9 cellular contexts compared by ENCODE assay signal in the genomic region with DNA sequence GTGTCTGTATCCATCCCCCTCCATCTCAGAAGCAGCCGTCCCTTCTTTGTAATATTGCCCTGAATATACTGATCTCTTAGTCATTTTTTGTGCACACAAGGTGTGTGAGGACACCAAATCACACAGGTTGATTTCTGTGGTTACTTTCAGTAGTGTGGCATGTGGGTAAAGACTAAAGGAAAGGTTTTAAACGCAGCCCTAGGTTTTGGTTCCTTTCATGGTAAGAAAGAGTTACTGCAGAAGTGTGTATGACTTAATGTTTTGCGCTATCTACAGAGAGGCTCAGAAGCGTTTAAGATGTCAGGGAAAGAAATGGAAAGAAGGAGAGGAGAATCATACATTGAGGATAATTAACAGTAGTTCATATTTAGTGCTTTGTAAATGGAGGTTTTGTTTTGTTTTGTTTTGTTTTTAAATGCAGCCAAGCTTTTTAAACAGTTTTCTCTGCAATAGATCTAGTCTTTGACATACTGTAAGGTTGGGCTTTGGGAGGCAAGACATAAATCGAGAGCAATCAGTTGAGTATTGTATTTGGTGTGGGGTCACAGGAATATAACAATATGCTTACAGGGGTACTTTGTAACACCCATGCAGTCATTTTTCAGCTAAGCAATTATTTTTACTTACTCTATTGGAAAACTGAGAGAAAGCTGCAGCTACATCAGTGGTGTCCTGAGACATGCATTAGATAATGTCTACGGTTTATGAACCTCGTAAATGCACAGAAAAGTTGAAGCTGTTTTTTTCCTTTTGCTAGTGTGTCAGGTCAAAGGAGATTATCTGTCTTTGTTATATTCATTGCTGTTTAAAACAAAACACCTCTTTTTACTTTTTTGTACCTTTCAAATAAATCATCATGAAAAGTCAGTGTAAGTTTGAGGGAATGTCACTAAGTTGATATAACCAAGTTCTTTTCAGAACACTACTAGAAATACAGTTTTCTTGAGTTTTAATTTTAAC. TPM values are rescaled to one million over a fixed set of nuclear protein-coding genes. Genes with fewer than 3 reads are reported as not detected.
DNase-seq lines count a peak whose midpoint lies in the region; ATAC-seq and TF ChIP-seq lines count a peak whose summit lies in the region.
"Had no signal": no experiment of that assay in that cellular context is flagged by ENCODE, and none has a peak within 500 bp of the region (broad histone marks: within the 10 kb centered on the region; RNA-seq: fewer than 3 reads in every experiment).

No MANE protein-coding gene starts in this region.

- intact Hi-C loops in psoas muscle (cut with DNase I) = loop anchor here in 1 of 2 donors (10.0 kb wide), 1 partner anchor 211 kb away; no protein-coding TSS in a partner anchor

- ATAC-seq in effector memory CD8-positive, alpha-beta T cell (replicated peaks) = no peak
- ATAC-seq in psoas muscle (no peak), HG03354 (IDR thresholded peaks at IDR 0.05; ENCODE audit: poor library complexity, severe bottlenecking, unreplicated experiment) (no peak), GM21360 (IDR thresholded peaks at IDR 0.05; ENCODE audit: unreplicated experiment) (no peak)

- H3K4me3 Mint-ChIP-seq in effector memory CD8-positive, alpha-beta T cell = peak overlapping the region; percentile 74 to 79

- no peaks in the 10 kb centered on the region for H3K9me3 ChIP-seq in psoas muscle

- H3K4me3 ChIP-seq in GM12865 (ENCODE audit: low read depth, low read length) (no peak overlapping the region), psoas muscle (peak overlapping the region; percentile 90)

- DNase-seq in GM12865 (ENCODE audit: low read depth) (peak; percentile 53), M059J (ENCODE audit: low read depth) (peak; percentile 9), psoas muscle (no peak), HPDE6-E6E7 (ENCODE audit: extremely low spot score) (no peak), glomerular visceral epithelial cell (ENCODE audit: extremely low spot score) (no peak)
- no peak for DNase-seq in effector memory CD8-positive, alpha-beta T cell

- no peaks in the 10 kb centered on the region for H3K36me3 ChIP-seq in psoas muscle (ENCODE audit: insufficient read depth in 1 of 2, low read depth in 1 of 2)

- H3K36me3 Mint-ChIP-seq in effector memory CD8-positive, alpha-beta T cell (ENCODE audit: insufficient read depth) = no peaks in the 10 kb centered on the region

- H3K9me3 Mint-ChIP-seq in effector memory CD8-positive, alpha-beta T cell = no peaks in the 10 kb centered on the region

- no peak overlapping the region for H3K27ac Mint-ChIP-seq in effector memory CD8-positive, alpha-beta T cell

- no peaks in the 10 kb centered on the region for H3K27me3 ChIP-seq in psoas muscle (ENCODE audit: insufficient read depth in 3 of 3, low read length in 2 of 3)

- H3K27ac ChIP-seq in psoas muscle = no peak overlapping the region

- TF ChIP-seq CTCF in GM12865 (IDR thresholded peaks at IDR 0.05; ENCODE audit: insufficient read depth, low read depth, low read length, missing control alignments) (no peak), psoas muscle (IDR thresholded peaks at IDR 0.05) (no peak)

- peaks cover 23% of the 10 kb centered on the region in 2 donors for H3K27me3 Mint-ChIP-seq in effector memory CD8-positive, alpha-beta T cell

- 60 to 64% (median 61%) methylated on average over 7 of the region's 7 CpGs for WGBS in psoas muscle, 3 donors

- H3K4me1 ChIP-seq in psoas muscle = peaks cover 17% of the 10 kb centered on the region

- peaks cover 6% of the 10 kb centered on the region in 2 donors for H3K4me1 Mint-ChIP-seq in effector memory CD8-positive, alpha-beta T cell (ENCODE audit: low read depth in 2 of 2)

RNA-seq across cellular contexts. Expression of a gene that starts 1.9 kb away (rescaled TPM):
- 2.9 and 6.4 TPM in 2 replicates for total RNA-seq in M059J (2014; rRNA removed; shearing (Covaris generic))
- total RNA-seq in psoas muscle = 1 to 10 TPM; 1.2 to 5.3 (median 4.7) TPM
- 1 to 10 TPM in 2 of 3 donors, under 1 TPM in 1; 0.99 to 1.5 (median 1.3) TPM for polyA plus RNA-seq in psoas muscle
- total RNA-seq: HT-29 had no signal

Comparison
In these comparisons a context has a peak if more than half of its experiments do, and no peak if none do; other contexts are left out.
1. DNase-seq: peak in GM12865 (single experiment) and M059J (single experiment); none in effector memory CD8-positive, alpha-beta T cell (0 of 3), psoas muscle (0 of 2), HPDE6-E6E7 (single experiment) and glomerular visceral epithelial cell (single experiment).